In the genomic region with DNA sequence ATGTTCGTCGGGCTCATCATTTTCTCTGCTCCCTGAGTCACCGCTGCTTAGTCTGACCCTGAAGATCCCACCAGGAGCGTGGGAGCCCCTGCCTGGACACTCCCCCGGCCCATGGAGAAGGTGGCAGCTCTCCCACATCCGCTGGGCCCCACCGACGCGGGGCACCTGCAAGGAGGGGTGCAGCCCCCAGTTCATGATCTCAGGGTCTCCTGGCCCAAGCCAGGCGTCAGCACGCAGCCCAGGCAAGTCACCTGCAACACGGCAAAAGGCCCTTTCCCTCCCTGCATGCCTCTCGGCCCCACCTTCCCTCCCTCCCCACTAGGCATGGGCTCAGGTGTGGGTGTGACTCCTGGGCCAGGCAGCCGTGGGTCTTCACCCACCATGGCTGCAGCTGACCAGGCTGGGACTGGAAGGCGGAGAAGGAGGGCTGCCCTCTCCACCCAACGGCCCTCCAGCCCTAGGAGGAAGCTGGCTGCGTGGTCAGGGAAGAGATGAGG, we compare ENCODE assay signal across 14 cellular contexts. TPM values are rescaled to one million over a fixed set of nuclear protein-coding genes. Genes with fewer than 3 reads are reported as not detected.
DNase-seq lines count a peak whose midpoint lies in the region; ATAC-seq and TF ChIP-seq lines count a peak whose summit lies in the region.
"Had no signal": no experiment of that assay in that cellular context is flagged by ENCODE, and none has a peak within 500 bp of the region (broad histone marks: within the 10 kb centered on the region; RNA-seq: fewer than 3 reads in every experiment).

No MANE protein-coding gene starts in this region.

- H3K4me3 Mint-ChIP-seq in GM23338 (peak overlapping the region; percentile 61), T-helper 17 cell (peak overlapping the region; percentile 64)
- H3K4me3 Mint-ChIP-seq: CD4-positive, CD25-positive, alpha-beta regulatory T cell had no signal

- no peaks in the 10 kb centered on the region for H3K79me1 ChIP-seq in neuronal stem cell (ENCODE audit: low read depth, low read length)

- H4K8ac ChIP-seq in neuronal stem cell (ENCODE audit: low read depth, low read length) = no peak overlapping the region

- no peaks in the 10 kb centered on the region; the same call in 1 of the 3 replicates for H3K9me3 Mint-ChIP-seq in GM23338

- DNase-seq in GM23338 (ENCODE audit: low spot score) = no peak
- DNase-seq in T-helper 17 cell = no peak
- no peak for DNase-seq in left colon
- DNase-seq in neuronal stem cell (ENCODE audit: low spot score) = no peak
- DNase-seq in Peyer's patch = no peak
- no peak for DNase-seq in testis
- DNase-seq: GF-D8; KBM-7; NCI-H1436 treated with DMSO at 0.1 percent for 48 hours; NCI-H2107; NK-92 treated with Interleukin-12 subunit alpha and Interleukin-12 subunit beta, amount 100 ng/mL, for 24 hours had no signal

- no peaks in the 10 kb centered on the region for H4K20me1 ChIP-seq in GM23338 (replicated peaks; ENCODE audit: insufficient read depth)

- peak overlapping the region; percentile 98 for H2AK5ac ChIP-seq in neuronal stem cell (ENCODE audit: low read depth, low read length)

- no peaks in the 10 kb centered on the region for H3K27me3 ChIP-seq in GM23338 (ENCODE audit: insufficient read depth)
- H3K27me3 ChIP-seq in neuronal stem cell (ENCODE audit: control insufficient read depth in 3 of 3, insufficient read depth in 3 of 3, low read depth in 1 of 3, low read length in 3 of 3) = peaks cover 0 to 17% (median 2%) of the 10 kb centered on the region in 3 experiments
- no peaks in the 10 kb centered on the region for H3K27me3 ChIP-seq in Peyer's patch
- H3K27me3 ChIP-seq in testis = no peaks in the 10 kb centered on the region

- peaks cover 11% of the 10 kb centered on the region; the same call in 2 of the 3 replicates for H3K4me1 Mint-ChIP-seq in GM23338
- peaks cover 9% of the 10 kb centered on the region for H3K4me1 Mint-ChIP-seq in T-helper 17 cell

- H3K36me3 Mint-ChIP-seq in GM23338 (ENCODE audit: low read depth) = no peaks in the 10 kb centered on the region; the same call in 2 of the 3 replicates
- peaks cover 7% of the 10 kb centered on the region for H3K36me3 Mint-ChIP-seq in T-helper 17 cell (ENCODE audit: low read depth)
- H3K36me3 Mint-ChIP-seq: CD4-positive, CD25-positive, alpha-beta regulatory T cell had no signal

- no peak for TF ChIP-seq CTCF in GM23338 (conservative IDR thresholded peaks at IDR 0.05; ENCODE audit: low read depth in 2 of 2)
- no peak for TF ChIP-seq CTCF in Peyer's patch (IDR thresholded peaks at IDR 0.05)
- no peak for TF ChIP-seq CTCF in testis (IDR thresholded peaks at IDR 0.05)

- peak overlapping the region; percentile 98 for H2AFZ ChIP-seq in GM23338
- peak overlapping the region; percentile 98 for H2AFZ ChIP-seq in neuronal stem cell (ENCODE audit: low read length)

- H3K27ac Mint-ChIP-seq in GM23338 (no peak overlapping the region), T-helper 17 cell (no peak overlapping the region)
- H3K27ac Mint-ChIP-seq: CD4-positive, CD25-positive, alpha-beta regulatory T cell had no signal

- H3K9me3 ChIP-seq in T-helper 17 cell (ENCODE audit: control insufficient read depth, low read length, poor library complexity, severe bottlenecking) (no peaks in the 10 kb centered on the region), neuronal stem cell (replicated peaks in 1 of 2; ENCODE audit: control insufficient read depth in 2 of 2, insufficient read depth in 1 of 2, low read depth in 1 of 2, low read length in 2 of 2) (peaks cover 0 to 2% of the 10 kb centered on the region in 2 donors), Peyer's patch (no peaks in the 10 kb centered on the region), testis (no peaks in the 10 kb centered on the region)
- H3K9me3 ChIP-seq: SK-N-SH had no signal

- H3K27ac ChIP-seq in GM23338 (ENCODE audit: low read depth) (no peak overlapping the region), neuronal stem cell (replicated peaks; ENCODE audit: low read length) (no peak overlapping the region), Peyer's patch (no peak overlapping the region), testis (no peak overlapping the region)

- no peaks in the 10 kb centered on the region for H3K9me2 ChIP-seq in GM23338 (ENCODE audit: insufficient read depth)
- H3K9me2 ChIP-seq: SK-N-SH had no signal

- no CpG with 5 or more reads among the region's 17 CpGs for WGBS in neuronal stem cell (ENCODE audit: extremely low coverage in 2 of 2, insufficient read length in 2 of 2, insufficient replicate concordance in 1 of 2), 2 donors
- WGBS in testis, 2 donors = 45 to 48% methylated on average over 8 to 15 of the region's 17 CpGs

- no peaks in the 10 kb centered on the region for H3F3A ChIP-seq in GM23338 (replicated peaks; ENCODE audit: low read depth)

- TF ChIP-seq POLR2A in Peyer's patch (IDR thresholded peaks at IDR 0.05) = no peak
- no peak for TF ChIP-seq POLR2A in testis (IDR thresholded peaks at IDR 0.05)

- H3K23ac ChIP-seq in neuronal stem cell (ENCODE audit: low read depth, low read length, poor library complexity) = peak overlapping the region; percentile 73

- ATAC-seq in GM23338 = no peak
- ATAC-seq in T-helper 17 cell = no peak
- ATAC-seq in left colon = peak; percentile 13
- ATAC-seq in HG03135 (IDR thresholded peaks at IDR 0.05; ENCODE audit: unreplicated experiment) = no peak

- H3K9ac ChIP-seq in neuronal stem cell (ENCODE audit: low read depth, low read length, poor library complexity) = peak overlapping the region; percentile 44
- H3K9ac ChIP-seq: SK-N-SH had no signal

- H4K91ac ChIP-seq in neuronal stem cell (ENCODE audit: low read depth, low read length, poor library complexity) = no peak overlapping the region

- H3K36me3 ChIP-seq in GM23338 (ENCODE audit: insufficient read depth) = no peaks in the 10 kb centered on the region
- no peaks in the 10 kb centered on the region for H3K36me3 ChIP-seq in neuronal stem cell (replicated peaks in 1 of 2; ENCODE audit: control insufficient read depth in 2 of 2, insufficient read depth in 2 of 2, low read length in 2 of 2)
- no peaks in the 10 kb centered on the region for H3K36me3 ChIP-seq in Peyer's patch
- no peaks in the 10 kb centered on the region for H3K36me3 ChIP-seq in testis (ENCODE audit: low read depth, missing control alignments)

- H2BK120ac ChIP-seq in neuronal stem cell (ENCODE audit: low read depth, low read length) = peak overlapping the region; percentile 97

- peak overlapping the region; percentile 92 for H2BK15ac ChIP-seq in neuronal stem cell (ENCODE audit: low read length)

- H3K27me3 Mint-ChIP-seq in GM23338 (ENCODE audit: insufficient read depth, low read depth, poor library complexity) (peaks cover 11% of the 10 kb centered on the region), T-helper 17 cell (peaks cover 19% of the 10 kb centered on the region)

- peak overlapping the region; percentile 62 for H3K4me3 ChIP-seq in GM23338
- H3K4me3 ChIP-seq in neuronal stem cell (ENCODE audit: low read length in 2 of 2) = peak overlapping the region in 1 of 2 donors; percentile 63
- no peak overlapping the region for H3K4me3 ChIP-seq in Peyer's patch
- no peak overlapping the region for H3K4me3 ChIP-seq in testis

- no peaks in the 10 kb centered on the region for H3K4me1 ChIP-seq in GM23338 (ENCODE audit: insufficient read depth)
- peaks cover 6 to 7% of the 10 kb centered on the region in 2 donors for H3K4me1 ChIP-seq in neuronal stem cell (ENCODE audit: control insufficient read depth in 2 of 2, insufficient read depth in 1 of 2, low read depth in 1 of 2, low read length in 2 of 2)
- H3K4me1 ChIP-seq in Peyer's patch = peaks cover 0 to 12% (median 5%) of the 10 kb centered on the region in 4 donors
- peaks cover 12% of the 10 kb centered on the region for H3K4me1 ChIP-seq in testis

- peak overlapping the region; percentile 97 for H2BK12ac ChIP-seq in neuronal stem cell (ENCODE audit: low read length)

- H3K18ac ChIP-seq in neuronal stem cell (ENCODE audit: low read length) = peak overlapping the region; percentile 88

- H3K4ac ChIP-seq in neuronal stem cell (ENCODE audit: low read length) = peak overlapping the region; percentile 99

- intact Hi-C loops in left colon (cut with DNase I, micrococcal nuclease) (loop anchor here in 1 of 2 donors (5.0 kb wide), 1 partner anchor 555 kb away; no protein-coding TSS in a partner anchor), testis (cut with DNase I; ENCODE audit: low total_unique reads) (loop anchor here (5.0 to 10.0 kb wide), 2 partner anchors 113 to 555 kb away; no protein-coding TSS in a partner anchor)

- peak overlapping the region; percentile 94 for H2BK5ac ChIP-seq in neuronal stem cell (ENCODE audit: low read length)

- H3K4me2 ChIP-seq in GM23338 = peak overlapping the region; percentile 90
- H3K4me2 ChIP-seq in neuronal stem cell (ENCODE audit: insufficient read depth, low read length, poor library complexity, severe bottlenecking) = no peak overlapping the region

- H3K79me2 ChIP-seq in GM23338 (replicated peaks; ENCODE audit: insufficient read depth) = no peaks in the 10 kb centered on the region

- H3K14ac ChIP-seq in neuronal stem cell (ENCODE audit: low read length) = peak overlapping the region; percentile 56

TF ChIP-seq in GM23338, 12 proteins besides CTCF, POLR2A, EP300 and RAD21 (continues in another document):
- TF ChIP-seq EZH2phosphoT487 (IDR thresholded peaks at IDR 0.05; ENCODE audit: unreplicated experiment) = no peak
- TF ChIP-seq, protein P1, sequence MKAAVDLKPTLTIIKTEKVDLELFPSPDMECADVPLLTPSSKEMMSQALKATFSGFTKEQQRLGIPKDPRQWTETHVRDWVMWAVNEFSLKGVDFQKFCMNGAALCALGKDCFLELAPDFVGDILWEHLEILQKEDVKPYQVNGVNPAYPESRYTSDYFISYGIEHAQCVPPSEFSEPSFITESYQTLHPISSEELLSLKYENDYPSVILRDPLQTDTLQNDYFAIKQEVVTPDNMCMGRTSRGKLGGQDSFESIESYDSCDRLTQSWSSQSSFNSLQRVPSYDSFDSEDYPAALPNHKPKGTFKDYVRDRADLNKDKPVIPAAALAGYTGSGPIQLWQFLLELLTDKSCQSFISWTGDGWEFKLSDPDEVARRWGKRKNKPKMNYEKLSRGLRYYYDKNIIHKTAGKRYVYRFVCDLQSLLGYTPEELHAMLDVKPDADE (IDR thresholded peaks at IDR 0.05) = no peak

RNA-seq across cellular contexts. Expression of a gene that starts 9.7 kb away (rescaled TPM):
- total RNA-seq in GM23338 (2014; rRNA removed; shearing (Covaris generic)) = 8.2 and 12.3 TPM in 2 replicates
- polyA plus RNA-seq in GM23338 (2016; fragmentation: Nextera tagmentation; extraction: Ambion mirVana) (13.2 and 14.0 TPM in 2 replicates), testis (ENCODE audit: insufficient read depth, low read depth, low replicate concordance) (18.5 TPM)
- total RNA-seq in T-helper 17 cell (10 to 100 TPM; 21.0 to 25.6 TPM), left colon (10 to 100 TPM; 37.2 to 39.5 TPM), Peyer's patch (10 to 100 TPM; 29.9 to 57.8 (median 37.1) TPM), testis (10 to 100 TPM; 28.2 to 29.8 TPM)
- polyA plus RNA-seq in neuronal stem cell (2013, experiment 1 of 2) = 14.3 TPM
- 13.1 TPM for polyA plus RNA-seq in neuronal stem cell (2013, experiment 2 of 2)

RNA-seq across cellular contexts. Expression of a gene that starts 53.0 kb away (rescaled TPM):
- 16.7 and 22.7 TPM in 2 replicates for total RNA-seq in GM23338 (2014; rRNA removed; shearing (Covaris generic))
- 21.7 and 22.7 TPM in 2 replicates for polyA plus RNA-seq in GM23338 (2016; fragmentation: Nextera tagmentation; extraction: Ambion mirVana)
- total RNA-seq in T-helper 17 cell = 10 to 100 TPM; 11.0 to 13.9 TPM
- 10 to 100 TPM; 20.8 to 22.7 TPM for total RNA-seq in left colon
- 30.9 TPM for polyA plus RNA-seq in neuronal stem cell (2013, experiment 1 of 2)
- polyA plus RNA-seq in neuronal stem cell (2013, experiment 2 of 2) = 31.6 TPM
- 10 to 100 TPM; 10.2 to 61.9 (median 17.6) TPM for total RNA-seq in Peyer's patch
- 10 to 100 TPM; 67.3 to 67.5 TPM for total RNA-seq in testis
- 36.7 TPM for polyA plus RNA-seq in testis (ENCODE audit: insufficient read depth, low read depth, low replicate concordance)
